Comparison of ENCODE assay signal across 13 cellular contexts in the genomic region with DNA sequence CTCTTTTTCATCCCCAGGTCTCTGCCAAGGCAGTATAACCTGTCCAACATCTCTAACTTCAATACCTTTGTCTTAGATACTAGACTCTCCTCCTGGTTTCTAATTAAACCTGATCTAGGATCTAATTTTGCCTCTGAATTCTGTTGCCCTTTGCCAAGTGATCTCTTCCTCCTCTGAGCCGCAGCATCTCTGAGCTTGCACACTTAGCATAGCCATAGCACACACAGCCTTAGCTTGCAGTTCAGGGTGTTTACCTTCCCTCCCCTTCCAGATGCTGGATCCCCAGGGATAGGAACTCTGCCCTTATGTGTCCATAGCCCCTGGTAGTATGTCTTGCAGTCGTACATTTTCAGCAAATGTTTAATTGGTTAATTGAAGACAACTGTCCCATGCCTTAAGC. TPM values are rescaled to one million over a fixed set of nuclear protein-coding genes. Genes with fewer than 3 reads are reported as not detected.
DNase-seq lines count a peak whose midpoint lies in the region; ATAC-seq and TF ChIP-seq lines count a peak whose summit lies in the region.
"Had no signal": no experiment of that assay in that cellular context is flagged by ENCODE, and none has a peak within 500 bp of the region (broad histone marks: within the 10 kb centered on the region; RNA-seq: fewer than 3 reads in every experiment).

No MANE protein-coding gene starts in this region.

- H3K4me1 Mint-ChIP-seq in immature natural killer cell = peaks cover 36 to 48% of the 10 kb centered on the region in 2 donors
- H3K4me1 Mint-ChIP-seq in chondrocyte (ENCODE audit: low read depth) = no peaks in the 10 kb centered on the region
- H3K4me1 Mint-ChIP-seq in neural progenitor cell = peaks cover 21% of the 10 kb centered on the region

- TF ChIP-seq CTCF in chondrocyte (IDR thresholded peaks at IDR 0.05) (no peak), neural progenitor cell (IDR thresholded peaks at IDR 0.05) (no peak)

- no peaks in the 10 kb centered on the region for H3K79me2 ChIP-seq in neural progenitor cell (ENCODE audit: low read depth)

- H3K9ac ChIP-seq in neural progenitor cell = no peak overlapping the region

- H3K4me3 Mint-ChIP-seq in immature natural killer cell (peak overlapping the region; percentile 28 to 72 (median 58)), chondrocyte (ENCODE audit: unreplicated experiment) (no peak overlapping the region), neural progenitor cell (no peak overlapping the region)

- no peak overlapping the region for H3K4me2 ChIP-seq in neural progenitor cell

- no peaks in the 10 kb centered on the region for H4K20me1 ChIP-seq in neural progenitor cell (ENCODE audit: low read depth)

- H3K9me3 ChIP-seq in neural progenitor cell (ENCODE audit: low read depth) = no peaks in the 10 kb centered on the region
- H3K9me3 ChIP-seq: thoracic aorta had no signal

- H3K4me1 ChIP-seq in neural progenitor cell = no peaks in the 10 kb centered on the region

- peak; percentile 24 for ATAC-seq in GM18517 (IDR thresholded peaks at IDR 0.05; ENCODE audit: unreplicated experiment)
- ATAC-seq in GM21381 (IDR thresholded peaks at IDR 0.05; ENCODE audit: unreplicated experiment) = peak; percentile 13
- ATAC-seq in HG03342 (IDR thresholded peaks at IDR 0.05; ENCODE audit: unreplicated experiment) = peak; percentile 18
- no peak for ATAC-seq in esophagus mucosa
- ATAC-seq: K562 had no signal

- no peak overlapping the region for H2AFZ ChIP-seq in neural progenitor cell (replicated peaks)

- peak overlapping the region; percentile 30 to 77 (median 54) for H3K27ac Mint-ChIP-seq in immature natural killer cell
- no peak overlapping the region for H3K27ac Mint-ChIP-seq in chondrocyte (ENCODE audit: unreplicated experiment)
- H3K27ac Mint-ChIP-seq in neural progenitor cell = no peak overlapping the region

- no peaks in the 10 kb centered on the region for H3F3A ChIP-seq in neural progenitor cell (ENCODE audit: low read depth)

- H3K27me3 Mint-ChIP-seq in immature natural killer cell (ENCODE audit: low read depth in 3 of 3) = peaks cover 0 to 2% (median 0%) of the 10 kb centered on the region in 3 donors
- H3K27me3 Mint-ChIP-seq in chondrocyte (ENCODE audit: low read depth) = peaks cover 23% of the 10 kb centered on the region
- peaks cover 3% of the 10 kb centered on the region for H3K27me3 Mint-ChIP-seq in neural progenitor cell (ENCODE audit: insufficient read depth, low read depth)
- H3K27me3 Mint-ChIP-seq: effector memory CD8-positive, alpha-beta T cell had no signal

- H3K4me3 ChIP-seq in neural progenitor cell = no peak overlapping the region
- H3K4me3 ChIP-seq: K562, thoracic aorta had no signal

- no peak overlapping the region for H3K27ac ChIP-seq in neural progenitor cell
- H3K27ac ChIP-seq: thoracic aorta had no signal

- H3K36me3 Mint-ChIP-seq in immature natural killer cell (no peaks in the 10 kb centered on the region), chondrocyte (ENCODE audit: low read depth) (peaks cover 2% of the 10 kb centered on the region), neural progenitor cell (no peaks in the 10 kb centered on the region)

- H3K27me3 ChIP-seq in neural progenitor cell = peaks cover 59% of the 10 kb centered on the region

- no peaks in the 10 kb centered on the region for H3K36me3 ChIP-seq in neural progenitor cell
- H3K36me3 ChIP-seq: thoracic aorta had no signal

- H3K9me3 Mint-ChIP-seq in immature natural killer cell = no peaks in the 10 kb centered on the region
- H3K9me3 Mint-ChIP-seq in chondrocyte (ENCODE audit: low read depth) = no peaks in the 10 kb centered on the region
- H3K9me3 Mint-ChIP-seq in neural progenitor cell = no peaks in the 10 kb centered on the region
- H3K9me3 Mint-ChIP-seq: effector memory CD8-positive, alpha-beta T cell had no signal

- DNase-seq in immature natural killer cell = no peak
- DNase-seq in chondrocyte (ENCODE audit: low spot score) = no peak
- no peak for DNase-seq in neural progenitor cell (ENCODE audit: low spot score)
- DNase-seq in NAMALWA (ENCODE audit: low spot score) = no peak
- DNase-seq: effector memory CD8-positive, alpha-beta T cell; NCI-H526 had no signal

RNA-seq across cellular contexts. Expression of a gene that starts 30.3 kb away (rescaled TPM):
- 1,000 to 10,000 TPM; 1,217 to 1,884 (median 1,329) TPM for polyA plus RNA-seq in immature natural killer cell
- total RNA-seq in chondrocyte (not detected in 3 replicates), neural progenitor cell (ENCODE audit: low replicate concordance) (not detected in 2 replicates), esophagus mucosa (1.0 TPM)
- polyA plus RNA-seq: K562 had no signal

RNA-seq across cellular contexts. Expression of a gene that starts 51.2 kb away (rescaled TPM):
- polyA plus RNA-seq in immature natural killer cell = 1 to 10 TPM in 1 of 3 donors, under 1 TPM in 1, not detected in 1; 0.66 to 1.4 TPM
- total RNA-seq in chondrocyte (not detected in 3 replicates), neural progenitor cell (ENCODE audit: low replicate concordance) (not detected in 2 replicates), esophagus mucosa (5.3 TPM)
- total RNA-seq: K562 had no signal
- polyA plus RNA-seq: K562 had no signal

RNA-seq across cellular contexts. Expression of a gene that starts 52.8 kb away (rescaled TPM):
- not detected for polyA plus RNA-seq in immature natural killer cell
- not detected in 3 replicates for total RNA-seq in chondrocyte
- not detected in 2 replicates for total RNA-seq in neural progenitor cell (ENCODE audit: low replicate concordance)
- 0.56 TPM for total RNA-seq in esophagus mucosa
- total RNA-seq: H4, K562 had no signal

Comparison
In these comparisons a context has a peak if more than half of its experiments do, and no peak if none do; other contexts are left out.
1. H3K27ac Mint-ChIP-seq: peak in immature natural killer cell (6 of 6); none in chondrocyte (single experiment) and neural progenitor cell (single experiment).
2. H3K4me3 Mint-ChIP-seq: peak in immature natural killer cell (5 of 5); none in chondrocyte (single experiment) and neural progenitor cell (single experiment).